In the genomic region with DNA sequence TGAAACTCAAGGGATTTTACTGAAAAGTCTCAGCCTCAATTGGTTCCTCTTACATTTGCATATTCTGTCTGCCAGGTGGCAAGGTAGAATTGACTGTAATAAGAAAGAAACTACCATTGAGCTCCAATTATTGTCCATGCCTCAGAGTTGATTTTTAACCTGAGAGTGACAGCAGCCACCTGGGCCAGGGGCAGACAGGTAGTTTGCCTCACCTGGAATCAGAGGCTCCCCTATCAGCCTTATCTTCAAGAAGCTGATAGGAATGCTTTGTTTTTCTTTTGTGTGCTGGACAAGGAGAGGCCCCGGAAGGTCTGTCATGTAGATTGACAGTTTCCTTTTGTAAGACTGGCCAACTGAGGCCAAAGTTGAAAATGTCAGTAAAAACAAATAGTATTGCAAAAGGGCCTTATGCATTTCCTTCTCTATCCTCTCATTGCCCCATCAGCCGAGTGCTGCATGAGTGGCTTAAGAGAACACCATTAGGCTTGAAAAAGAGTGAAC, we compare ENCODE assay signal across 8 cellular contexts. TPM values are rescaled to one million over a fixed set of nuclear protein-coding genes. Genes with fewer than 3 reads are reported as not detected.
DNase-seq lines count a peak whose midpoint lies in the region; ATAC-seq and TF ChIP-seq lines count a peak whose summit lies in the region.

No MANE protein-coding gene starts in this region.

- peak; percentile 68 for ATAC-seq in GM18909 (IDR thresholded peaks at IDR 0.05; ENCODE audit: poor library complexity, unreplicated experiment)
- ATAC-seq in HG02981 (IDR thresholded peaks at IDR 0.05; ENCODE audit: unreplicated experiment), result peak; percentile 62
- ATAC-seq in activated naive CD4-positive, alpha-beta T cell treated with anti-CD3 and anti-CD28 coated beads, Interleukin-2, amount 50 U/mL, for 72 hours, result peak in 1 of 2 donors; percentile 16
- no peak for ATAC-seq in foreskin keratinocyte

- peak overlapping the region; percentile 89 for H3K27ac ChIP-seq in neutrophil
- H3K27ac ChIP-seq in foreskin keratinocyte, result no peak overlapping the region

- no peak for TF ChIP-seq CTCF in neutrophil (IDR thresholded peaks at IDR 0.05)
- no peak for TF ChIP-seq CTCF in foreskin keratinocyte (conservative IDR thresholded peaks at IDR 0.05)

- peak overlapping the region; percentile 40 to 48 for H3K27ac Mint-ChIP-seq in activated naive CD4-positive, alpha-beta T cell treated with anti-CD3 and anti-CD28 coated beads, Interleukin-2, amount 50 U/mL, for 72 hours

- H3K36me3 Mint-ChIP-seq in activated naive CD4-positive, alpha-beta T cell treated with anti-CD3 and anti-CD28 coated beads, Interleukin-2, amount 50 U/mL, for 72 hours, result peaks cover 33 to 57% of the 10 kb centered on the region in 2 donors

- peaks cover 69 to 94% of the 10 kb centered on the region in 2 experiments for H3K4me1 ChIP-seq in neutrophil (ENCODE audit: control insufficient read depth in 1 of 2, insufficient read depth in 1 of 2, low read depth in 1 of 2, low read length in 1 of 2)
- H3K4me1 ChIP-seq in foreskin keratinocyte, result peaks cover 65% of the 10 kb centered on the region

- DNase-seq in activated naive CD4-positive, alpha-beta T cell treated with anti-CD3 and anti-CD28 coated beads, Interleukin-2, amount 50 U/mL, for 72 hours (ENCODE audit: low spot score in 2 of 2), result no peak
- no peak for DNase-seq in NCI-H1436 (lab: John Stamatoyannopoulos, UW)
- no peak for DNase-seq in foreskin keratinocyte
- DNase-seq in EL, result no peak
- DNase-seq in NCI-H146 treated with DMSO at 0.1 percent for 48 hours (lab: John Stamatoyannopoulos, UW; ENCODE audit: unreplicated experiment), result no peak

- no peaks in the 10 kb centered on the region for H3K9me3 Mint-ChIP-seq in activated naive CD4-positive, alpha-beta T cell treated with anti-CD3 and anti-CD28 coated beads, Interleukin-2, amount 50 U/mL, for 72 hours

- H3K27me3 ChIP-seq in neutrophil (no peaks in the 10 kb centered on the region), foreskin keratinocyte (no peaks in the 10 kb centered on the region)

- peak overlapping the region; percentile 41 to 45 for H3K4me3 ChIP-seq in neutrophil (ENCODE audit: low read depth in 1 of 2, low read length in 1 of 2)

- H3K9me3 ChIP-seq in neutrophil, result no peaks in the 10 kb centered on the region

- peaks cover 17% of the 10 kb centered on the region for H3K36me3 ChIP-seq in neutrophil

RNA-seq across cellular contexts. Expression of gene CD44, which starts 34.1 kb away (rescaled TPM):
- total RNA-seq in activated naive CD4-positive, alpha-beta T cell treated with anti-CD3 and anti-CD28 coated beads, Interleukin-2, amount 50 U/mL, for 72 hours, result 100 to 1,000 TPM; 321 to 381 TPM
- 1,058 and 1,283 TPM in 2 replicates for total RNA-seq in foreskin keratinocyte
- polyA plus RNA-seq in foreskin keratinocyte, result 489 and 531 TPM in 2 replicates
